ENCODE assay signal across 9 cellular contexts in the genomic region with DNA sequence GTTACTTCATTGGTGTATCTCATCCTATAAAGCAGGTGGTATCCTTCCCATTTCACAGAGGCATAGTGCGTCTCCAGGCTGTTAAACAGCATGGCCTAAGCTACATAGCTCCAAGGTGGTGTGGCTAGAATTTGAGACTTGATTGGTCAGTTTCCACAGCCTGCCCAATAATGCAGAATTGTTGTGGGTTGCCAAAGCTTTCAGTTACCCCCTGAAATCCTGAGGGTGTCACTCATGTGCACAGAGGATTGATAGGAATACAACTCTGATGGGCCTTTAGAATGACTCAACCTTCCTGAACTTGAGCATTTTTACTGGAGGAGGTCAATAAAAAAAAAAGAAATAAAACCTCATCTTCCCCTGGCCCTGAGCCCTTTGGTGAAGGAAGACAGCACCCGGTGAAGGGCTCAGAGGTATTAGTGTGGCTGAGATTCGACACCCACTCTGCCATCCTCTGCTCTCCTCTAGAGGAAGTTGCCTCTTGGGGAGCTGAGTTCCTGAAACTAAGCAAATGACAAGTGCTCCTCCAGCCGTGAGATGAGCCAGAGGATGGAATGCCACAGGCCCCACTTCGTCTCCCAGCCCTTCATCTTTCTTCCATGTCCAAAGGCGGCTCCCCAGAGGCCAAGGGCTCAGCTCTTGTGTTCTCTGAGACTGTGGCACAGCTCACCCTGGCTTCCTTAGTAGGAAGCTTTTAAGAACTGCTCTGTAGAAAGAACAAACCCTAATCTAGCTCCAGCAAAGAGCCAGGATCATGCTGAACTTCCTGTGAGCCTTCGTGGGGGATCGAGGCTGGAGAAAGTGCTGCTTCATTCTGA. TPM values are rescaled to one million over a fixed set of nuclear protein-coding genes. Genes with fewer than 3 reads are reported as not detected.
DNase-seq lines count a peak whose midpoint lies in the region; ATAC-seq, FAIRE-seq and TF ChIP-seq lines count a peak whose summit lies in the region.
"Had no signal": no experiment of that assay in that cellular context is flagged by ENCODE, and none has a peak within 500 bp of the region (broad histone marks: within the 10 kb centered on the region; RNA-seq: fewer than 3 reads in every experiment).

No MANE protein-coding gene starts in this region.

- H3K4me1 ChIP-seq in CD4-positive, alpha-beta memory T cell (ENCODE audit: insufficient read depth, low read length) = peaks cover 52% of the 10 kb centered on the region
- H3K4me1 ChIP-seq in kidney (ENCODE audit: control insufficient read depth in 1 of 2, insufficient read depth in 1 of 2, low read depth in 1 of 2, low read length in 2 of 2) (peaks cover 0 to 6% of the 10 kb centered on the region in 2 donors), upper lobe of left lung (peaks cover 27 to 61% (median 36%) of the 10 kb centered on the region in 4 donors)

- 31 to 40% methylated on average over 7 to 8 of the region's 8 CpGs for WGBS in upper lobe of left lung, 2 donors

- POLR2A ChIA-PET in CD4-positive, alpha-beta memory T cell (lab: Charles Lee; ENCODE audit: partially characterized antibody) = interaction anchor here (0.9 to 4.1 kb wide), 18 partner anchors 9 to 1799 kb away, joined by 3 to 60 read pairs (median 4); a partner anchor contains a TSS

- peak overlapping the region; percentile 95 to 100 (median 100) for H3K27ac Mint-ChIP-seq in CD4-positive, alpha-beta memory T cell
- peak overlapping the region; percentile 100 for H3K27ac Mint-ChIP-seq in activated CD8-positive, alpha-beta memory T cell treated with anti-CD3 and anti-CD28 coated beads, Interleukin-2, amount 10 ng/mL, durations not matched to agents 7 days and 5 days

- H3K36me3 ChIP-seq in CD4-positive, alpha-beta memory T cell (ENCODE audit: insufficient read depth, low read length) = no peaks in the 10 kb centered on the region
- H3K36me3 ChIP-seq in kidney (ENCODE audit: control insufficient read depth in 1 of 2, insufficient read depth in 2 of 2, low read length in 2 of 2) (no peaks in the 10 kb centered on the region), upper lobe of left lung (no peaks in the 10 kb centered on the region)

- H3K9ac ChIP-seq in kidney (ENCODE audit: low read length in 2 of 2) = peak overlapping the region in 1 of 2 donors; percentile 62

- no peaks in the 10 kb centered on the region for H3K27me3 Mint-ChIP-seq in CD4-positive, alpha-beta memory T cell
- H3K27me3 Mint-ChIP-seq in activated CD8-positive, alpha-beta memory T cell treated with anti-CD3 and anti-CD28 coated beads, Interleukin-2, amount 10 ng/mL, durations not matched to agents 7 days and 5 days = no peaks in the 10 kb centered on the region

- H3K4me1 Mint-ChIP-seq in CD4-positive, alpha-beta memory T cell = peaks cover 43 to 71% (median 56%) of the 10 kb centered on the region in 4 donors
- peaks cover 57% of the 10 kb centered on the region for H3K4me1 Mint-ChIP-seq in activated CD8-positive, alpha-beta memory T cell treated with anti-CD3 and anti-CD28 coated beads, Interleukin-2, amount 10 ng/mL, durations not matched to agents 7 days and 5 days

- peak overlapping the region; percentile 97 to 100 (median 100) for H3K4me3 Mint-ChIP-seq in CD4-positive, alpha-beta memory T cell
- peak overlapping the region; percentile 96 for H3K4me3 Mint-ChIP-seq in activated CD8-positive, alpha-beta memory T cell treated with anti-CD3 and anti-CD28 coated beads, Interleukin-2, amount 10 ng/mL, durations not matched to agents 7 days and 5 days

- peak overlapping the region; percentile 97 for H3K27ac ChIP-seq in CD4-positive, alpha-beta memory T cell (ENCODE audit: low read depth, low read length)
- peak overlapping the region; percentile 20 to 79 for H3K27ac ChIP-seq in kidney (ENCODE audit: low read depth in 2 of 2, low read length in 2 of 2)
- H3K27ac ChIP-seq in upper lobe of left lung = peak overlapping the region; percentile 87 to 93 (median 90)

- intact Hi-C loops in CD4-positive, alpha-beta memory T cell (cut with micrococcal nuclease) = loop anchor here (5.0 to 10.0 kb wide), 4 partner anchors 33 to 193 kb away; a partner anchor contains a TSS
- intact Hi-C loops in kidney (cut with DNase I) = no loop called here

- no peaks in the 10 kb centered on the region for H3K9me3 Mint-ChIP-seq in CD4-positive, alpha-beta memory T cell
- peaks cover 3% of the 10 kb centered on the region for H3K9me3 Mint-ChIP-seq in activated CD8-positive, alpha-beta memory T cell treated with anti-CD3 and anti-CD28 coated beads, Interleukin-2, amount 10 ng/mL, durations not matched to agents 7 days and 5 days (ENCODE audit: low read depth)

- TF ChIP-seq EP300 in upper lobe of left lung (IDR thresholded peaks at IDR 0.05) = no peak

- FAIRE-seq in kidney (lab: Jason Lieb, UNC) = no peak
- FAIRE-seq: H1 had no signal

- peak in 4 of 5 donors; percentile 24 to 40 (median 32) for DNase-seq in CD4-positive, alpha-beta memory T cell
- no peak for DNase-seq in activated CD8-positive, alpha-beta memory T cell treated with anti-CD3 and anti-CD28 coated beads, Interleukin-2, amount 10 ng/mL, durations not matched to agents 7 days and 5 days
- DNase-seq in kidney (no peak), upper lobe of left lung (peak in 1 of 2 donors; percentile 57), activated gamma-delta T cell treated with Interleukin-2 at 50 U/mL for 16 hours (no peak), 8988T (no peak)

- H3K27me3 ChIP-seq in CD4-positive, alpha-beta memory T cell (ENCODE audit: insufficient read depth, low read length) = no peaks in the 10 kb centered on the region
- no peaks in the 10 kb centered on the region for H3K27me3 ChIP-seq in upper lobe of left lung

- ATAC-seq in GM19328 (IDR thresholded peaks at IDR 0.05; ENCODE audit: unreplicated experiment) = peak; percentile 42
- ATAC-seq in HG03442 (IDR thresholded peaks at IDR 0.05; ENCODE audit: unreplicated experiment) = peak; percentile 46
- ATAC-seq in activated CD8-positive, alpha-beta memory T cell treated with anti-CD3 and anti-CD28 coated beads, Interleukin-2, amount 10 ng/mL, durations not matched to agents 7 days and 5 days = peak; percentile 31
- ATAC-seq in upper lobe of left lung (ENCODE audit: low FRiP score in 2 of 2) = peak; percentile 42 to 57

- no peak for TF ChIP-seq CTCF in kidney (IDR thresholded peaks at IDR 0.05; ENCODE audit: borderline replicate concordance, extremely low read depth, insufficient read depth)
- TF ChIP-seq CTCF in upper lobe of left lung (IDR thresholded peaks at IDR 0.05) = no peak

- TF ChIP-seq POLR2A in upper lobe of left lung (IDR thresholded peaks at IDR 0.05) = peak in 1 of 4 donors; percentile 22

- H3K36me3 Mint-ChIP-seq in CD4-positive, alpha-beta memory T cell = peaks cover under 1 to 22% of the 10 kb centered on the region in 2 donors
- H3K36me3 Mint-ChIP-seq in activated CD8-positive, alpha-beta memory T cell treated with anti-CD3 and anti-CD28 coated beads, Interleukin-2, amount 10 ng/mL, durations not matched to agents 7 days and 5 days = peaks cover 25% of the 10 kb centered on the region

- no peaks in the 10 kb centered on the region for H3K9me3 ChIP-seq in CD4-positive, alpha-beta memory T cell (ENCODE audit: control insufficient read depth in 1 of 2, low read length in 2 of 2)
- no peaks in the 10 kb centered on the region for H3K9me3 ChIP-seq in kidney (ENCODE audit: control insufficient read depth in 1 of 2, low read length in 2 of 2)
- no peaks in the 10 kb centered on the region for H3K9me3 ChIP-seq in upper lobe of left lung

- CTCF ChIA-PET in CD4-positive, alpha-beta memory T cell (lab: Charles Lee; ENCODE audit: partially characterized antibody) = interaction anchor here (0.7 to 2.9 kb wide), 16 partner anchors 10 to 192 kb away, joined by 3 to 22 read pairs (median 3); a partner anchor contains a TSS
- CTCF ChIA-PET in activated CD8-positive, alpha-beta memory T cell treated with anti-CD3 and anti-CD28 coated beads, Interleukin-2, amount 10 ng/mL, durations not matched to agents 7 days and 5 days (lab: Charles Lee) = interaction anchor here (0.8 to 3.0 kb wide), 10 partner anchors 10 to 1010 kb away, joined by 3 to 16 read pairs (median 4); a partner anchor contains a TSS

- peak overlapping the region; percentile 60 to 99 for H3K4me3 ChIP-seq in CD4-positive, alpha-beta memory T cell (ENCODE audit: low read length in 2 of 2)
- H3K4me3 ChIP-seq in kidney (ENCODE audit: low read length in 2 of 2) = peak overlapping the region in 1 of 2 donors; percentile 57
- H3K4me3 ChIP-seq in upper lobe of left lung = peak overlapping the region in 3 of 4 donors; percentile 7 to 61 (median 53)

RNA-seq across cellular contexts. Expression of a gene that starts 1.0 kb away (rescaled TPM):
- 10 to 100 TPM; 51.8 to 53.8 TPM for total RNA-seq in CD4-positive, alpha-beta memory T cell
- polyA plus RNA-seq in CD4-positive, alpha-beta memory T cell = 10 to 100 TPM; 62.2 to 83.8 TPM
- 10 to 100 TPM; 58.1 to 64.4 TPM for total RNA-seq in activated CD8-positive, alpha-beta memory T cell treated with anti-CD3 and anti-CD28 coated beads, Interleukin-2, amount 10 ng/mL, durations not matched to agents 7 days and 5 days
- total RNA-seq in kidney (21.8 TPM), upper lobe of left lung (10 to 100 TPM; 33.2 to 73.0 (median 62.0) TPM)
- 5.6 TPM for polyA plus RNA-seq in kidney (ENCODE audit: insufficient read depth, low read depth, low replicate concordance)
- total RNA-seq: H1 had no signal
- polyA plus RNA-seq: H1 had no signal

Comparison
In these comparisons a context has a peak if more than half of its experiments do, and no peak if none do; other contexts are left out.
1. DNase-seq: peak in CD4-positive, alpha-beta memory T cell (4 of 5); none in activated CD8-positive, alpha-beta memory T cell treated with anti-CD3 and anti-CD28 coated beads, Interleukin-2, amount 10 ng/mL, durations not matched to agents 7 days and 5 days (single experiment), kidney (single experiment), activated gamma-delta T cell treated with Interleukin-2 at 50 U/mL for 16 hours (single experiment) and 8988T (single experiment).
2. Peak in every context shown above with its lines, with median percentiles within 50 percentile points of each other: H3K27ac ChIP-seq and ATAC-seq.